8 cellular contexts compared by ENCODE assay signal in genomic region chr7:128459394-128459878, GRCh38. TPM values are rescaled to one million over a fixed set of nuclear protein-coding genes. Genes with fewer than 3 reads are reported as not detected.
DNase-seq lines count a peak whose midpoint lies in the region; ATAC-seq and TF ChIP-seq lines count a peak whose summit lies in the region.

No MANE protein-coding gene starts in this region.

- peaks cover 7% of the 10 kb centered on the region for H3K36me3 ChIP-seq in osteoblast (ENCODE audit: insufficient read depth, low read length)
- H3K36me3 ChIP-seq in upper lobe of right lung: no peaks in the 10 kb centered on the region

- intact Hi-C loops in upper lobe of right lung (cut with DNase I): no loop called here

- peaks cover 27% of the 10 kb centered on the region for H4K20me1 ChIP-seq in osteoblast (ENCODE audit: insufficient read depth, low read length)

- H3K4me2 ChIP-seq in osteoblast (ENCODE audit: insufficient read depth, low read length): no peak overlapping the region

- peak; percentile 72 for TF ChIP-seq CTCF in osteoblast (IDR thresholded peaks at IDR 0.05; ENCODE audit: extremely low read depth, low read depth, low read length)
- peak; percentile 85 for TF ChIP-seq CTCF in upper lobe of right lung (IDR thresholded peaks at IDR 0.05)

- H3K4me1 ChIP-seq in osteoblast (ENCODE audit: insufficient read depth, low read length) (peaks cover 25% of the 10 kb centered on the region), upper lobe of right lung (peaks cover 24% of the 10 kb centered on the region)

- in situ Hi-C loops in Caki2 (cut with HindIII; ENCODE audit: low pct_unique_long_range_greater_than_20kb, low sequenced_read_pairs): no loop called here

- no peak overlapping the region for H3K27ac ChIP-seq in osteoblast (ENCODE audit: low read depth, low read length)
- no peak overlapping the region for H3K27ac ChIP-seq in upper lobe of right lung

- ATAC-seq in GM19452 (IDR thresholded peaks at IDR 0.05; ENCODE audit: unreplicated experiment): peak; percentile 47
- ATAC-seq in HG03521 (IDR thresholded peaks at IDR 0.05; ENCODE audit: unreplicated experiment): peak; percentile 42
- ATAC-seq in upper lobe of right lung: peak; percentile 75

- DNase-seq in Caki2 (ENCODE audit: low read depth) (peak; percentile 57), OCI-M1 (lab: John Stamatoyannopoulos, UW) (peak; percentile 75), activated T-helper 1 cell treated with Interleukin-2 at 50 U/mL for 16 hours (ENCODE audit: low read depth) (peak; percentile 47), fibroblast of the conjunctiva (ENCODE audit: low read depth) (peak; percentile 60), osteoblast (ENCODE audit: insufficient read length, low spot score, missing footprints) (peak; percentile 78), upper lobe of right lung (no peak)

- H3K79me2 ChIP-seq in osteoblast (ENCODE audit: insufficient read depth, low read length): peaks cover 34% of the 10 kb centered on the region

- H3K4me3 ChIP-seq in osteoblast (ENCODE audit: insufficient read depth, low read length): no peak overlapping the region
- H3K4me3 ChIP-seq in upper lobe of right lung: no peak overlapping the region

- no peak overlapping the region for H2AFZ ChIP-seq in osteoblast (ENCODE audit: low read length)

- H3K9me3 ChIP-seq in osteoblast (ENCODE audit: low read depth, low read length) (no peaks in the 10 kb centered on the region), upper lobe of right lung (no peaks in the 10 kb centered on the region)

- no peaks in the 10 kb centered on the region for H3K27me3 ChIP-seq in osteoblast (ENCODE audit: insufficient read depth, low read length)
- no peaks in the 10 kb centered on the region for H3K27me3 ChIP-seq in upper lobe of right lung

RNA-seq across cellular contexts. Expression of gene HILPDA, which starts 3.8 kb away (rescaled TPM):
- 8.6 and 14.8 TPM in 2 replicates for total RNA-seq in Caki2 (2014; rRNA removed; shearing (Covaris generic); ENCODE audit: low replicate concordance)
- total RNA-seq in osteoblast (10.9 and 13.8 TPM in 2 replicates), upper lobe of right lung (8.9 TPM)

RNA-seq across cellular contexts. Expression of gene METTL2B, which starts 17.1 kb away (rescaled TPM):
- 17.3 and 22.4 TPM in 2 replicates for total RNA-seq in Caki2 (2014; rRNA removed; shearing (Covaris generic); ENCODE audit: low replicate concordance)
- total RNA-seq in osteoblast (29.5 and 30.8 TPM in 2 replicates), upper lobe of right lung (22.1 TPM)

RNA-seq across cellular contexts. Expression of gene IMPDH1, which starts 49.7 kb away (rescaled TPM):
- total RNA-seq in Caki2 (2014; rRNA removed; shearing (Covaris generic); ENCODE audit: low replicate concordance): 44.7 and 65.4 TPM in 2 replicates
- total RNA-seq in osteoblast (31.5 and 35.8 TPM in 2 replicates), upper lobe of right lung (59.8 TPM)
